ENCODE assay signal across 10 cellular contexts in the genomic region with DNA sequence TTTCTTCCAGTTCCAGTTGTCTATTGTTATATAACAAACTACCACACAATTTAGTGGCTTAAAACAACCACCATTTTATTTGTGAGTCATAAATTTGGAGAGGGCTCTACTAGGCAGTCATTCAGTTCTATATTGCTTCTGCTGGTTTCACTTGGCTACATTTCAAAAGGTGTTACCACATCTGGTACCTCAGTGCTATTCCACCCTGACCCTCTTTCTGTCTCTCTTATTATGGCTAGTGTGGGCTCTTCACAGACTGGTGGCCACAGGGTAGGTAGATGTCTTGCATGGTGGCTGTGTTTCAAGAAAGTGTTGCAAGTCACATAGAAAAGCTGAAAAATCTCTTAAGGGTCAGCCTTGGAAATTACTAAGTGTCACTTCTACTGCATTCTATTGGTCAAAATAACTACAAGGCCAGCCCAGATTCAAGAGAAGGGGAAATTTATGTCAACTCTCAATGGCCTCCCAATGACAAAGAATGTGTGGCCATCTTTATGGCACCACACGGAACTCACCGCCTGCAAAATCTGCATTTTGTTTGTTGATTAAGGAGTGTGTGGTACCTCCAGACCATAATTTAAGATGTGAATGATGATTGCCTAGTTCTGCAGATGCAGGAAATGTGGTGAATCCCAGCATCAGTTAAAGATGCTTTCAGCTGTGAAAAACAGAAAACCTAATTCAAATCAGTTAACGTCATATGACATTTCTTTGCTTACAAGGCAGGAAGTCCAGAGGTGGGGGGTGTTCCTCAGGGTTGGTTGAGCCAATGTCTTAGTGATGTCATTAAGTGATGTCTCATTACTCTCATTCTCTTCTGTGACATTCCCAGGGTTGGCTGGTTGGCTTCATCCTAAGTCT.
DNase-seq lines count a peak whose midpoint lies in the region; ATAC-seq and TF ChIP-seq lines count a peak whose summit lies in the region.
"Had no signal": no experiment of that assay in that cellular context is flagged by ENCODE, and none has a peak within 500 bp of the region (broad histone marks: within the 10 kb centered on the region; RNA-seq: fewer than 3 reads in every experiment).

No MANE protein-coding gene starts in this region.

- peak; percentile 63 for DNase-seq in activated CD4-positive, alpha-beta T cell treated with anti-CD3 and anti-CD28 coated beads, Interleukin-2, amount 50 U/mL, for 1 hour
- DNase-seq in naive thymus-derived CD4-positive, alpha-beta T cell = peak in 8 of 9 donors; percentile 57 to 92 (median 90)
- no peak for DNase-seq in GM10248 (ENCODE audit: extremely low spot score)
- DNase-seq in breast epithelium (ENCODE audit: low spot score in 2 of 2) = no peak
- no peak for DNase-seq in COR-L47 (lab: John Stamatoyannopoulos, UW)
- DNase-seq in 8988T = no peak
- DNase-seq: midbrain; NK-92 treated with Interleukin-12 subunit alpha and Interleukin-12 subunit beta, amount 100 ng/mL, for 24 hours had no signal

- H3K9me3 Mint-ChIP-seq in naive thymus-derived CD4-positive, alpha-beta T cell = peaks cover 0 to 9% (median 0%) of the 10 kb centered on the region in 11 donors

- peak overlapping the region; percentile 93 to 100 (median 98) for H3K27ac Mint-ChIP-seq in naive thymus-derived CD4-positive, alpha-beta T cell

- peaks cover 58 to 97% (median 87%) of the 10 kb centered on the region in 7 donors for H3K4me1 Mint-ChIP-seq in naive thymus-derived CD4-positive, alpha-beta T cell

- peaks cover 76 to 88% of the 10 kb centered on the region in 2 donors for H3K4me1 ChIP-seq in naive thymus-derived CD4-positive, alpha-beta T cell (ENCODE audit: control insufficient read depth in 2 of 2, insufficient read depth in 2 of 2, low read length in 2 of 2)
- H3K4me1 ChIP-seq in breast epithelium = no peaks in the 10 kb centered on the region

- H3K4me3 ChIP-seq in naive thymus-derived CD4-positive, alpha-beta T cell (ENCODE audit: low read length) = peak overlapping the region; percentile 28
- no peak overlapping the region for H3K4me3 ChIP-seq in breast epithelium

- CTCF ChIA-PET in naive thymus-derived CD4-positive, alpha-beta T cell (lab: Charles Lee) = interaction anchor here (6.7 to 10.5 kb wide), 3 partner anchors 17 to 107 kb away, joined by 75 to 139 read pairs (median 114); a partner anchor contains a TSS
- CTCF ChIA-PET in GM10248 (lab: Yijun Ruan, JAX) = interaction anchor here (0.9 to 9.7 kb wide), 5 partner anchors 9 to 107 kb away, joined by 3 to 122 read pairs (median 5); a partner anchor contains a TSS

- no peaks in the 10 kb centered on the region for H3K9me3 ChIP-seq in naive thymus-derived CD4-positive, alpha-beta T cell (ENCODE audit: control insufficient read depth in 2 of 3, low read length in 3 of 3)
- no peaks in the 10 kb centered on the region for H3K9me3 ChIP-seq in breast epithelium

- H3K36me3 Mint-ChIP-seq in naive thymus-derived CD4-positive, alpha-beta T cell = peaks cover 0 to 17% (median 0%) of the 10 kb centered on the region in 5 donors

- TF ChIP-seq POLR2A in breast epithelium (IDR thresholded peaks at IDR 0.05) = no peak

- intact Hi-C loops in naive thymus-derived CD4-positive, alpha-beta T cell (cut with micrococcal nuclease) = loop anchor here (1.0 kb wide), 4 partner anchors 13 to 106 kb away; a partner anchor contains a TSS
- intact Hi-C loops in breast epithelium (cut with DNase I; ENCODE audit: low total_unique reads) = no loop called here

- no peaks in the 10 kb centered on the region for H3K27me3 ChIP-seq in naive thymus-derived CD4-positive, alpha-beta T cell (ENCODE audit: control insufficient read depth in 2 of 2, insufficient read depth in 2 of 2, low read length in 2 of 2)
- no peaks in the 10 kb centered on the region for H3K27me3 ChIP-seq in breast epithelium

- H3K36me3 ChIP-seq in naive thymus-derived CD4-positive, alpha-beta T cell (ENCODE audit: control insufficient read depth in 2 of 3, insufficient read depth in 3 of 3, low read length in 3 of 3) = no peaks in the 10 kb centered on the region
- H3K36me3 ChIP-seq in breast epithelium = no peaks in the 10 kb centered on the region

- peak overlapping the region; percentile 13 to 86 (median 66) for H3K4me3 Mint-ChIP-seq in naive thymus-derived CD4-positive, alpha-beta T cell

- POLR2A ChIA-PET in naive thymus-derived CD4-positive, alpha-beta T cell (lab: Charles Lee) = interaction anchor here (1.1 to 15.9 kb wide), 9 partner anchors 9 to 196 kb away, joined by 3 to 548 read pairs (median 14); a partner anchor contains a TSS
- POLR2A ChIA-PET in GM10248 (lab: Yijun Ruan, JAX) = interaction anchor here (1.0 kb wide), 1 partner anchor 46 kb away, joined by 4 read pairs; no protein-coding TSS in a partner anchor

- ATAC-seq in GM18907 (IDR thresholded peaks at IDR 0.05; ENCODE audit: unreplicated experiment) (peak; percentile 46), HG02970 (IDR thresholded peaks at IDR 0.05; ENCODE audit: low FRiP score, unreplicated experiment) (peak; percentile 40)
- ATAC-seq in naive thymus-derived CD4-positive, alpha-beta T cell = peak; percentile 83

- peak overlapping the region; percentile 90 for H3K27ac ChIP-seq in naive thymus-derived CD4-positive, alpha-beta T cell (ENCODE audit: low read depth, low read length)
- H3K27ac ChIP-seq in breast epithelium = no peak overlapping the region

- H3K27me3 Mint-ChIP-seq in naive thymus-derived CD4-positive, alpha-beta T cell = no peaks in the 10 kb centered on the region

- TF ChIP-seq CTCF in GM10248 (IDR thresholded peaks at IDR 0.05; ENCODE audit: control extremely low read depth, extremely low read depth, low read depth, missing control alignments) = no peak
- TF ChIP-seq CTCF in breast epithelium (IDR thresholded peaks at IDR 0.05) = no peak

Comparison
In these comparisons a context has a peak if more than half of its experiments do, and no peak if none do; other contexts are left out.
1. DNase-seq: peak in activated CD4-positive, alpha-beta T cell treated with anti-CD3 and anti-CD28 coated beads, Interleukin-2, amount 50 U/mL, for 1 hour (single experiment) and naive thymus-derived CD4-positive, alpha-beta T cell (8 of 9); none in GM10248 (single experiment), breast epithelium (0 of 2), COR-L47 (single experiment) and 8988T (single experiment).
2. Peak in every context shown above with its lines, with median percentiles within 50 percentile points of each other: ATAC-seq.